ENCODE assay signal across 31 cellular contexts in genomic region chr18:58730618-58731017, GRCh38.
"Had no signal": no experiment of that assay in that cellular context is flagged by ENCODE, and none has a peak within 500 bp of the region (broad histone marks: within the 10 kb centered on the region; RNA-seq: fewer than 3 reads in every experiment).

No MANE protein-coding gene starts in this region.

- H3K36me3 ChIP-seq: colonic mucosa had no signal

- ATAC-seq: activated CD4-positive, alpha-beta T cell treated with anti-CD3 and anti-CD28 coated beads for 36 hours; activated CD8-positive, alpha-beta memory T cell treated with anti-CD3 and anti-CD28 coated beads, Interleukin-2, amount 10 ng/mL, durations not matched to agents 7 days and 5 days; activated CD8-positive, alpha-beta T cell treated with anti-CD3 and anti-CD28 coated beads, Interleukin-2, amount 10 ng/mL, durations not matched to agents 7 days and 5 days; activated naive CD4-positive, alpha-beta T cell treated with anti-CD3 and anti-CD28 coated beads, Interleukin-2, amount 50 U/mL, for 72 hours; activated naive CD8-positive, alpha-beta T cell treated with anti-CD3 and anti-CD28 coated beads, Interleukin-2, amount 50 U/mL, for 24 hours; body of pancreas had no signal

- H3K4me3 ChIP-seq: adrenal gland, body of pancreas, cardiac muscle cell, colonic mucosa, esophagus squamous epithelium had no signal

- H3K9me3 ChIP-seq: adrenal gland, body of pancreas, colonic mucosa, esophagus squamous epithelium had no signal

- DNase-seq: activated B cell treated with CpG ODN at 0.5 μM for 24 hours; activated CD4-positive, alpha-beta memory T cell treated with anti-CD3 and anti-CD28 coated beads for 36 hours; activated CD4-positive, alpha-beta T cell treated with anti-CD3 and anti-CD28 coated beads for 36 hours; activated CD4-positive, alpha-beta T cell treated with anti-CD3 and anti-CD28 coated beads, Interleukin-2, amount 10 ng/mL, durations not matched to agents 24 days and 14 days; activated CD4-positive, CD25-positive, alpha-beta regulatory T cell treated with anti-CD3 and anti-CD28 coated beads, Interleukin-2, amount 50 U/mL, for 72 hours; activated CD8-positive, alpha-beta memory T cell treated with anti-CD3 and anti-CD28 coated beads, Interleukin-2, amount 10 ng/mL, durations not matched to agents 7 days and 5 days; activated CD8-positive, alpha-beta memory T cell treated with anti-CD3 and anti-CD28 coated beads, Interleukin-2, amount 50 U/mL, for 4 hours; activated CD8-positive, alpha-beta T cell treated with anti-CD3 and anti-CD28 coated beads, Interleukin-2, amount 10 ng/mL, durations not matched to agents 7 days and 5 days; activated gamma-delta T cell; activated naive CD4-positive, alpha-beta T cell; activated naive CD4-positive, alpha-beta T cell treated with anti-CD3 and anti-CD28 coated beads, Interleukin-2, amount 10 ng/mL, durations not matched to agents 7 days and 5 days; activated naive CD8-positive, alpha-beta T cell treated with anti-CD3 and anti-CD28 coated beads, Interleukin-2, amount 50 U/mL, for 24 hours; activated T-cell treated with anti-CD3 and anti-CD28 coated beads, Interleukin-2, amount 50 U/mL, for 1 hour; activated T-cell treated with anti-CD3 and anti-CD28 coated beads, Interleukin-2, amount 50 U/mL, for 48 hours; adrenal gland; amygdala; aorta; body of pancreas; central memory CD4-positive, alpha-beta T cell; cerebellar nuclear complex; colonic mucosa; effector CD8-positive, alpha-beta T cell; esophagus squamous epithelium; foreskin melanocyte; head of caudate nucleus; hippocampal formation; T-helper 2 cell; WERI-Rb-1 had no signal

- H3K4me1 ChIP-seq: adrenal gland, body of pancreas, colonic mucosa, esophagus squamous epithelium had no signal

- H3K27me3 ChIP-seq: adrenal gland, body of pancreas, cardiac muscle cell, colonic mucosa, esophagus squamous epithelium had no signal

- H3K27ac ChIP-seq: adrenal gland, body of pancreas, colonic mucosa, epithelial cell of prostate, esophagus squamous epithelium, WERI-Rb-1 had no signal
